1 cellular context compared by ENCODE assay signal in the genomic region with DNA sequence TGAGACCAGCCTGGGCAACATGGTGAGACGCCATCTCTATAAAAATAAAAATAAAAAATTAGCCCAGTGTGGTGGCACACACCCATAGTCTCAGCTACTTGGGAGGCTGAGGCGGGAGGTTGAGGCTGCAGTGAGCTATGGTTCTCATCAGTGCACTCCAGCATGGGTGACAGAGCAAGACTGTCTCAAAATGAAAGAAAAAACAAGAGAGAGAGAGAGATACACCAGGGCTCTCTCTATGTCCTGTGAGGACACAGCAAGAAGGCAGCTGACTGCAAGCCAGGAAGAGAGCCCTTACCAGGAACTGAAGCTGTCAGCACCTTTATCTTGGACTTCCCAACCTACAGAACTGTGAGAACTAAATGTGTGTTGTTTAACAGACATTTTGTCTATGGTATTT. TPM values are rescaled to one million over a fixed set of nuclear protein-coding genes. Genes with fewer than 3 reads are reported as not detected.
"Had no signal": no experiment of that assay in that cellular context is flagged by ENCODE, and none has a peak within 500 bp of the region (broad histone marks: within the 10 kb centered on the region; RNA-seq: fewer than 3 reads in every experiment).

No MANE protein-coding gene starts in this region.

RNA-seq across cellular contexts. Expression of gene FAM72C, which starts 32.1 kb away (rescaled TPM):
- total RNA-seq: Right ventricle myocardium superior had no signal
